ENCODE assay signal across 17 cellular contexts in the genomic region with DNA sequence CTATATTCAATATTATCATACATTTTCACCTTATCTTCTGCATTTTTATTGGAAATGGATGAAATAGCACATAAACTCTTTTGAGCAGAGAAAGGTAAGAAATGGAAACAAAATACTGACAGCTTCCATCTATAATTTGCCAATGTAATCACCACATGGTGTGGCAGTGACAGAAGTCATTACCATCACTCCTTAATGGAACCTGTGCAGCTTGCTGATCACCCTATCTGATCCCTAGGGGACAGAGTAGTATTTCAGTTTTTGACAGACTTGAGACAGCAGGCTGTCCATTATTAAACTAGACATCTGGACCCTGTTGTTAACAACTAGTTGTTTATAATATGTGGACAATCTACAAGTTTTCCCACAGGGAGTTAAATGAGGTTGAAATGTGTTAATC. TPM values are rescaled to one million over a fixed set of nuclear protein-coding genes. Genes with fewer than 3 reads are reported as not detected.
DNase-seq lines count a peak whose midpoint lies in the region; TF ChIP-seq lines count a peak whose summit lies in the region.
"Had no signal": no experiment of that assay in that cellular context is flagged by ENCODE, and none has a peak within 500 bp of the region (broad histone marks: within the 10 kb centered on the region; RNA-seq: fewer than 3 reads in every experiment).

No MANE protein-coding gene starts in this region.

- H3K36me3 ChIP-seq in WERI-Rb-1 (peaks cover 20% of the 10 kb centered on the region), esophagus muscularis mucosa (no peaks in the 10 kb centered on the region)
- H3K36me3 ChIP-seq: HAP-1 had no signal

- no peak for TF ChIP-seq CTCF in WERI-Rb-1 (IDR thresholded peaks at IDR 0.05; ENCODE audit: low read depth, low read length)
- peak; percentile 29 for TF ChIP-seq CTCF in type B pancreatic cell (conservative IDR thresholded peaks at IDR 0.05)
- no peak for TF ChIP-seq CTCF in esophagus muscularis mucosa (IDR thresholded peaks at IDR 0.05)

- no peaks in the 10 kb centered on the region for H3K4me1 Mint-ChIP-seq in type B pancreatic cell (ENCODE audit: unreplicated experiment)
- H3K4me1 Mint-ChIP-seq: CD4-positive, alpha-beta memory T cell had no signal

- H3K27ac Mint-ChIP-seq in type B pancreatic cell, result no peak overlapping the region
- H3K27ac Mint-ChIP-seq: CD4-positive, alpha-beta memory T cell had no signal

- no peak overlapping the region; the same call in 1 of the 2 replicates for H3K4me3 ChIP-seq in WERI-Rb-1 (ENCODE audit: low read depth, low read length)
- H3K4me3 ChIP-seq in esophagus muscularis mucosa, result no peak overlapping the region
- H3K4me3 ChIP-seq: HAP-1 had no signal

- no peaks in the 10 kb centered on the region for H3K36me3 Mint-ChIP-seq in type B pancreatic cell
- H3K36me3 Mint-ChIP-seq: CD4-positive, alpha-beta memory T cell had no signal

- no peaks in the 10 kb centered on the region for H3K9me3 ChIP-seq in WERI-Rb-1 (ENCODE audit: severe bottlenecking)
- no peaks in the 10 kb centered on the region for H3K9me3 ChIP-seq in esophagus muscularis mucosa
- H3K9me3 ChIP-seq: HAP-1 had no signal

- TF ChIP-seq POLR2A in esophagus muscularis mucosa (IDR thresholded peaks at IDR 0.05; ENCODE audit: low read depth), result no peak

- DNase-seq in D341Med (ENCODE audit: low spot score) (peak; percentile 41), NCI-H524 treated with DMSO at 0.1 percent for 48 hours (lab: John Stamatoyannopoulos, UW) (peak; percentile 82), WERI-Rb-1 (peak; percentile 84), type B pancreatic cell (ENCODE audit: extremely low spot score, unreplicated experiment) (no peak), dedifferentiated amniotic fluid mesenchymal stem cell (ENCODE audit: extremely low spot score) (no peak), esophagus muscularis mucosa (ENCODE audit: extremely low spot score) (no peak), CD1c-positive myeloid dendritic cell (ENCODE audit: extremely low spot score) (no peak)
- DNase-seq: ACHN; C1 segment of cervical spinal cord; CD4-positive, alpha-beta memory T cell; DND-41; GF-D8; IMR-90; KG1 had no signal

- H3K27me3 ChIP-seq in WERI-Rb-1 (ENCODE audit: insufficient read depth, low read depth, severe bottlenecking) (no peaks in the 10 kb centered on the region), esophagus muscularis mucosa (no peaks in the 10 kb centered on the region)

- H3K9me3 Mint-ChIP-seq in type B pancreatic cell, result no peaks in the 10 kb centered on the region
- H3K9me3 Mint-ChIP-seq: CD4-positive, alpha-beta memory T cell had no signal

- H3K27ac ChIP-seq in WERI-Rb-1 (peak overlapping the region; percentile 79), esophagus muscularis mucosa (replicated peaks in 1 of 4) (no peak overlapping the region)
- H3K27ac ChIP-seq: HL-60 had no signal

- no peak for TF ChIP-seq EP300 in esophagus muscularis mucosa (IDR thresholded peaks at IDR 0.05)

- H3K4me1 ChIP-seq in esophagus muscularis mucosa, result peaks cover 0 to 5% (median 0%) of the 10 kb centered on the region in 4 donors

- no peaks in the 10 kb centered on the region for H3K27me3 Mint-ChIP-seq in type B pancreatic cell

- H3K4me3 Mint-ChIP-seq in type B pancreatic cell, result no peak overlapping the region
- H3K4me3 Mint-ChIP-seq: CD4-positive, alpha-beta memory T cell had no signal

- intact Hi-C loops in esophagus muscularis mucosa (cut with DNase I), result no loop called here

RNA-seq across cellular contexts. Expression of a gene that starts 9.3 kb away (rescaled TPM):
- total RNA-seq in type B pancreatic cell (ENCODE audit: low replicate concordance) (4.1 and 10.9 TPM in 2 replicates), esophagus muscularis mucosa (10 to 100 TPM in 1 of 4 donors, 1 to 10 TPM in 3; 6.5 to 16.6 (median 8.0) TPM)
- total RNA-seq: CD4-positive, alpha-beta memory T cell had no signal

RNA-seq across cellular contexts. Expression of a gene that starts 52.9 kb away (rescaled TPM):
- 1.6 TPM in 2 replicates for total RNA-seq in type B pancreatic cell (ENCODE audit: low replicate concordance)
- 10 to 100 TPM; 36.1 to 63.8 (median 53.1) TPM for total RNA-seq in esophagus muscularis mucosa
- total RNA-seq: H1 had no signal

Comparison
In these comparisons a context has a peak if more than half of its experiments do, and no peak if none do; other contexts are left out.
1. DNase-seq: peak in D341Med (single experiment), NCI-H524 treated with DMSO at 0.1 percent for 48 hours (single experiment) and WERI-Rb-1 (single experiment); none in type B pancreatic cell (single experiment), dedifferentiated amniotic fluid mesenchymal stem cell (single experiment), esophagus muscularis mucosa (single experiment) and CD1c-positive myeloid dendritic cell (single experiment).
2. RNA of a gene that starts 52.9 kb away (total RNA-seq): 36.1 to 63.8 TPM in esophagus muscularis mucosa; 1.6 TPM in type B pancreatic cell; every median in the first group is over 10 times any median in the second.